1 cellular context compared by ENCODE assay signal in the genomic region with DNA sequence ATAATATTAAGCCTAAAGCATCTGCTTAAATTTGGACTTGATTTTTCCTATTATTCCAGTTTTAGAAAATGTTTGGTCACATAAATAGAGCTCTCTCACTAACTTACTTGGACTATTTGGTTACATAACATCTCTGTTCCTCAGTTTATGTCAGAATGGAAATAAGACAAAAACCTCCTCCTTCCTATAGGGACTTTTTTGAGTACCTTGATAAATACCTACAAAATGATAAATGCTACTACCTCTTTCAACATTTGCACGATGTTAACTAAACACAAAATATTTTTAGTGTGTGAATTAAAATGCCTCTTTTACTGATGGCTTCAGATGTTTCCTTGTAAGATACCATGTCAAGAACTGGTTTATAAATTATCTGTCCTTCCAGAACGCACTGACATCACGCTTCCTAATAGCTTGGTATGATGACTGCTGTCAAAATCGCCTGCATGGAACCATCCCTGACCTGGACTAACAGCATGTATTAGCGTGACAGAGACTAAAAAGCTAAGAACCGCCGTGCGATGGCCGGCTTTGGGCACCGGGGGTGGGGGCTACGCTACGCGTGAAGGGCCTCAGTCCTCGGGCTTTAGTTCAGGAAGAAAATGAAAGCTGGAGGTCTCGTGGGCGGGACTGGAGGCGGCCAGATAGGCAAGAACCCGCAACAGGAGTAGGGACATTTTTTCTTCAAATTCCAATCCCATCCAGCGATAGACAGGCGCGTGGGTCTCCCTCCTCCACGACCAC.
TF ChIP-seq lines count a peak whose summit lies in the region.

No MANE protein-coding gene starts in this region.

TF ChIP-seq in K562, 482 proteins besides CTCF, POLR2A, EP300 and RAD21 (continued from another document):
- TF ChIP-seq, protein P1, sequence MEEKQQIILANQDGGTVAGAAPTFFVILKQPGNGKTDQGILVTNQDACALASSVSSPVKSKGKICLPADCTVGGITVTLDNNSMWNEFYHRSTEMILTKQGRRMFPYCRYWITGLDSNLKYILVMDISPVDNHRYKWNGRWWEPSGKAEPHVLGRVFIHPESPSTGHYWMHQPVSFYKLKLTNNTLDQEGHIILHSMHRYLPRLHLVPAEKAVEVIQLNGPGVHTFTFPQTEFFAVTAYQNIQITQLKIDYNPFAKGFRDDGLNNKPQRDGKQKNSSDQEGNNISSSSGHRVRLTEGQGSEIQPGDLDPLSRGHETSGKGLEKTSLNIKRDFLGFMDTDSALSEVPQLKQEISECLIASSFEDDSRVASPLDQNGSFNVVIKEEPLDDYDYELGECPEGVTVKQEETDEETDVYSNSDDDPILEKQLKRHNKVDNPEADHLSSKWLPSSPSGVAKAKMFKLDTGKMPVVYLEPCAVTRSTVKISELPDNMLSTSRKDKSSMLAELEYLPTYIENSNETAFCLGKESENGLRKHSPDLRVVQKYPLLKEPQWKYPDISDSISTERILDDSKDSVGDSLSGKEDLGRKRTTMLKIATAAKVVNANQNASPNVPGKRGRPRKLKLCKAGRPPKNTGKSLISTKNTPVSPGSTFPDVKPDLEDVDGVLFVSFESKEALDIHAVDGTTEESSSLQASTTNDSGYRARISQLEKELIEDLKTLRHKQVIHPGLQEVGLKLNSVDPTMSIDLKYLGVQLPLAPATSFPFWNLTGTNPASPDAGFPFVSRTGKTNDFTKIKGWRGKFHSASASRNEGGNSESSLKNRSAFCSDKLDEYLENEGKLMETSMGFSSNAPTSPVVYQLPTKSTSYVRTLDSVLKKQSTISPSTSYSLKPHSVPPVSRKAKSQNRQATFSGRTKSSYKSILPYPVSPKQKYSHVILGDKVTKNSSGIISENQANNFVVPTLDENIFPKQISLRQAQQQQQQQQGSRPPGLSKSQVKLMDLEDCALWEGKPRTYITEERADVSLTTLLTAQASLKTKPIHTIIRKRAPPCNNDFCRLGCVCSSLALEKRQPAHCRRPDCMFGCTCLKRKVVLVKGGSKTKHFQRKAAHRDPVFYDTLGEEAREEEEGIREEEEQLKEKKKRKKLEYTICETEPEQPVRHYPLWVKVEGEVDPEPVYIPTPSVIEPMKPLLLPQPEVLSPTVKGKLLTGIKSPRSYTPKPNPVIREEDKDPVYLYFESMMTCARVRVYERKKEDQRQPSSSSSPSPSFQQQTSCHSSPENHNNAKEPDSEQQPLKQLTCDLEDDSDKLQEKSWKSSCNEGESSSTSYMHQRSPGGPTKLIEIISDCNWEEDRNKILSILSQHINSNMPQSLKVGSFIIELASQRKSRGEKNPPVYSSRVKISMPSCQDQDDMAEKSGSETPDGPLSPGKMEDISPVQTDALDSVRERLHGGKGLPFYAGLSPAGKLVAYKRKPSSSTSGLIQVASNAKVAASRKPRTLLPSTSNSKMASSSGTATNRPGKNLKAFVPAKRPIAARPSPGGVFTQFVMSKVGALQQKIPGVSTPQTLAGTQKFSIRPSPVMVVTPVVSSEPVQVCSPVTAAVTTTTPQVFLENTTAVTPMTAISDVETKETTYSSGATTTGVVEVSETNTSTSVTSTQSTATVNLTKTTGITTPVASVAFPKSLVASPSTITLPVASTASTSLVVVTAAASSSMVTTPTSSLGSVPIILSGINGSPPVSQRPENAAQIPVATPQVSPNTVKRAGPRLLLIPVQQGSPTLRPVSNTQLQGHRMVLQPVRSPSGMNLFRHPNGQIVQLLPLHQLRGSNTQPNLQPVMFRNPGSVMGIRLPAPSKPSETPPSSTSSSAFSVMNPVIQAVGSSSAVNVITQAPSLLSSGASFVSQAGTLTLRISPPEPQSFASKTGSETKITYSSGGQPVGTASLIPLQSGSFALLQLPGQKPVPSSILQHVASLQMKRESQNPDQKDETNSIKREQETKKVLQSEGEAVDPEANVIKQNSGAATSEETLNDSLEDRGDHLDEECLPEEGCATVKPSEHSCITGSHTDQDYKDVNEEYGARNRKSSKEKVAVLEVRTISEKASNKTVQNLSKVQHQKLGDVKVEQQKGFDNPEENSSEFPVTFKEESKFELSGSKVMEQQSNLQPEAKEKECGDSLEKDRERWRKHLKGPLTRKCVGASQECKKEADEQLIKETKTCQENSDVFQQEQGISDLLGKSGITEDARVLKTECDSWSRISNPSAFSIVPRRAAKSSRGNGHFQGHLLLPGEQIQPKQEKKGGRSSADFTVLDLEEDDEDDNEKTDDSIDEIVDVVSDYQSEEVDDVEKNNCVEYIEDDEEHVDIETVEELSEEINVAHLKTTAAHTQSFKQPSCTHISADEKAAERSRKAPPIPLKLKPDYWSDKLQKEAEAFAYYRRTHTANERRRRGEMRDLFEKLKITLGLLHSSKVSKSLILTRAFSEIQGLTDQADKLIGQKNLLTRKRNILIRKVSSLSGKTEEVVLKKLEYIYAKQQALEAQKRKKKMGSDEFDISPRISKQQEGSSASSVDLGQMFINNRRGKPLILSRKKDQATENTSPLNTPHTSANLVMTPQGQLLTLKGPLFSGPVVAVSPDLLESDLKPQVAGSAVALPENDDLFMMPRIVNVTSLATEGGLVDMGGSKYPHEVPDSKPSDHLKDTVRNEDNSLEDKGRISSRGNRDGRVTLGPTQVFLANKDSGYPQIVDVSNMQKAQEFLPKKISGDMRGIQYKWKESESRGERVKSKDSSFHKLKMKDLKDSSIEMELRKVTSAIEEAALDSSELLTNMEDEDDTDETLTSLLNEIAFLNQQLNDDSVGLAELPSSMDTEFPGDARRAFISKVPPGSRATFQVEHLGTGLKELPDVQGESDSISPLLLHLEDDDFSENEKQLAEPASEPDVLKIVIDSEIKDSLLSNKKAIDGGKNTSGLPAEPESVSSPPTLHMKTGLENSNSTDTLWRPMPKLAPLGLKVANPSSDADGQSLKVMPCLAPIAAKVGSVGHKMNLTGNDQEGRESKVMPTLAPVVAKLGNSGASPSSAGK (IDR thresholded peaks at IDR 0.05): peak; percentile 33; the same call in 1 of the 2 replicates
- TF ChIP-seq ARID1B (IDR thresholded peaks at IDR 0.05) (0 out of 2 replicates have a peak, but pooled peaks have one; percentile 14), ZNF12 (CRISPR knock-in tag; IDR thresholded peaks at IDR 0.05) (no peak)
